7 cellular contexts compared by ENCODE assay signal in genomic region chr14:106474362-106475028, GRCh38.
DNase-seq lines count a peak whose midpoint lies in the region; ATAC-seq, FAIRE-seq and TF ChIP-seq lines count a peak whose summit lies in the region.
"Not testable (repeated sequence)": the region's sequence is repeated elsewhere in the genome, so short reads cannot be mapped to it uniquely, and the experiment has no call there.

No MANE protein-coding gene starts in this region.

- peak overlapping the region; percentile 73 for H3K9ac ChIP-seq in Loucy (ENCODE audit: low read depth, low read length, poor library complexity, severe bottlenecking)

- not testable (repeated sequence) for DNase-seq in GM12891 (ENCODE audit: insufficient read length, low spot score); activated CD4-positive, alpha-beta T cell treated with anti-CD3 and anti-CD28 coated beads, Interleukin-2, amount 10 ng/mL, durations not matched to agents 24 days and 14 days; activated T-helper 1 cell treated with anti-CD3 and anti-CD28 coated beads, Interleukin-12 subunit alpha, Interleukin-12 subunit beta, Interleukin-2, Interleukin-4 antibody, amounts not matched to agents 30 ng/mL and 10 ng/mL and 1 ng/mL, durations not matched to agents 14 hours and 24 hours and 36 hours (ENCODE audit: low spot score); activated naive CD8-positive, alpha-beta T cell treated with anti-CD3 and anti-CD28 coated beads, Interleukin-2, amount 50 U/mL, for 24 hours; stimulated activated effector memory CD8-positive, alpha-beta T cell treated with anti-CD3 and anti-CD28 coated beads, Interleukin-12 subunit alpha, Interleukin-12 subunit beta, amount 100 ng/mL, for 72 hours (ENCODE audit: low spot score in 2 of 2)
- DNase-seq in GM20000 (ENCODE audit: low spot score): peak; percentile 29

- not testable (repeated sequence) for H3K27me3 Mint-ChIP-seq in activated CD4-positive, alpha-beta T cell treated with anti-CD3 and anti-CD28 coated beads, Interleukin-2, amount 10 ng/mL, durations not matched to agents 24 days and 14 days; activated T-helper 1 cell treated with anti-CD3 and anti-CD28 coated beads, Interleukin-12 subunit alpha, Interleukin-12 subunit beta, Interleukin-2, Interleukin-4 antibody, amounts not matched to agents 30 ng/mL and 10 ng/mL and 1 ng/mL, durations not matched to agents 14 hours and 24 hours and 36 hours (ENCODE audit: insufficient read depth); activated naive CD8-positive, alpha-beta T cell treated with anti-CD3 and anti-CD28 coated beads, Interleukin-2, amount 50 U/mL, for 24 hours

- not testable (repeated sequence) for TF ChIP-seq CTCF in GM20000 (IDR thresholded peaks at IDR 0.05; ENCODE audit: extremely low read depth, missing control alignments); Loucy (conservative IDR thresholded peaks at IDR 0.05; ENCODE audit: low read length)

- H4K20me1 ChIP-seq in Loucy (ENCODE audit: insufficient read depth, low read length, poor library complexity, severe bottlenecking): not testable (repeated sequence)

- H3K9me3 ChIP-seq in Loucy (ENCODE audit: insufficient read depth, low read depth, low read length): not testable (repeated sequence)

- H2AFZ ChIP-seq in Loucy (ENCODE audit: low read length): not testable (repeated sequence)

- TF ChIP-seq POLR2A in GM12891 (IDR thresholded peaks at IDR 0.05; ENCODE audit: low read depth, low read length): not testable (repeated sequence)

- not testable (repeated sequence) for H3K9me2 ChIP-seq in Loucy (replicated peaks; ENCODE audit: low read depth, low read length)

- H3K36me3 Mint-ChIP-seq in activated CD4-positive, alpha-beta T cell treated with anti-CD3 and anti-CD28 coated beads, Interleukin-2, amount 10 ng/mL, durations not matched to agents 24 days and 14 days (ENCODE audit: low read depth); activated T-helper 1 cell treated with anti-CD3 and anti-CD28 coated beads, Interleukin-12 subunit alpha, Interleukin-12 subunit beta, Interleukin-2, Interleukin-4 antibody, amounts not matched to agents 30 ng/mL and 10 ng/mL and 1 ng/mL, durations not matched to agents 14 hours and 24 hours and 36 hours (ENCODE audit: low read depth); activated naive CD8-positive, alpha-beta T cell treated with anti-CD3 and anti-CD28 coated beads, Interleukin-2, amount 50 U/mL, for 24 hours (ENCODE audit: low read depth); stimulated activated effector memory CD8-positive, alpha-beta T cell treated with anti-CD3 and anti-CD28 coated beads, Interleukin-12 subunit alpha, Interleukin-12 subunit beta, amount 100 ng/mL, for 72 hours: not testable (repeated sequence)

- peak overlapping the region; percentile 67 for H3K4me3 ChIP-seq in Loucy (ENCODE audit: low read length, poor library complexity, severe bottlenecking)

- H3K36me3 ChIP-seq in Loucy (ENCODE audit: insufficient read depth, low read length): not testable (repeated sequence)

- H3K9me3 Mint-ChIP-seq in activated CD4-positive, alpha-beta T cell treated with anti-CD3 and anti-CD28 coated beads, Interleukin-2, amount 10 ng/mL, durations not matched to agents 24 days and 14 days; activated T-helper 1 cell treated with anti-CD3 and anti-CD28 coated beads, Interleukin-12 subunit alpha, Interleukin-12 subunit beta, Interleukin-2, Interleukin-4 antibody, amounts not matched to agents 30 ng/mL and 10 ng/mL and 1 ng/mL, durations not matched to agents 14 hours and 24 hours and 36 hours; activated naive CD8-positive, alpha-beta T cell treated with anti-CD3 and anti-CD28 coated beads, Interleukin-2, amount 50 U/mL, for 24 hours; stimulated activated effector memory CD8-positive, alpha-beta T cell treated with anti-CD3 and anti-CD28 coated beads, Interleukin-12 subunit alpha, Interleukin-12 subunit beta, amount 100 ng/mL, for 72 hours: not testable (repeated sequence)

- peak overlapping the region; percentile 79 for H3K27ac Mint-ChIP-seq in activated CD4-positive, alpha-beta T cell treated with anti-CD3 and anti-CD28 coated beads, Interleukin-2, amount 10 ng/mL, durations not matched to agents 24 days and 14 days
- H3K27ac Mint-ChIP-seq in activated T-helper 1 cell treated with anti-CD3 and anti-CD28 coated beads, Interleukin-12 subunit alpha, Interleukin-12 subunit beta, Interleukin-2, Interleukin-4 antibody, amounts not matched to agents 30 ng/mL and 10 ng/mL and 1 ng/mL, durations not matched to agents 14 hours and 24 hours and 36 hours: peak overlapping the region; percentile 5
- peak overlapping the region; percentile 67 for H3K27ac Mint-ChIP-seq in activated naive CD8-positive, alpha-beta T cell treated with anti-CD3 and anti-CD28 coated beads, Interleukin-2, amount 50 U/mL, for 24 hours
- H3K27ac Mint-ChIP-seq in stimulated activated effector memory CD8-positive, alpha-beta T cell treated with anti-CD3 and anti-CD28 coated beads, Interleukin-12 subunit alpha, Interleukin-12 subunit beta, amount 100 ng/mL, for 72 hours: peak overlapping the region; percentile 67

- H3K4me1 Mint-ChIP-seq in activated CD4-positive, alpha-beta T cell treated with anti-CD3 and anti-CD28 coated beads, Interleukin-2, amount 10 ng/mL, durations not matched to agents 24 days and 14 days: peaks cover 17% of the 10 kb centered on the region
- H3K4me1 Mint-ChIP-seq in activated T-helper 1 cell treated with anti-CD3 and anti-CD28 coated beads, Interleukin-12 subunit alpha, Interleukin-12 subunit beta, Interleukin-2, Interleukin-4 antibody, amounts not matched to agents 30 ng/mL and 10 ng/mL and 1 ng/mL, durations not matched to agents 14 hours and 24 hours and 36 hours (ENCODE audit: low read depth): peaks cover 16% of the 10 kb centered on the region
- peaks cover 18% of the 10 kb centered on the region for H3K4me1 Mint-ChIP-seq in activated naive CD8-positive, alpha-beta T cell treated with anti-CD3 and anti-CD28 coated beads, Interleukin-2, amount 50 U/mL, for 24 hours
- peaks cover 22% of the 10 kb centered on the region for H3K4me1 Mint-ChIP-seq in stimulated activated effector memory CD8-positive, alpha-beta T cell treated with anti-CD3 and anti-CD28 coated beads, Interleukin-12 subunit alpha, Interleukin-12 subunit beta, amount 100 ng/mL, for 72 hours

- peaks cover 37% of the 10 kb centered on the region for H3K4me1 ChIP-seq in Loucy (ENCODE audit: insufficient read depth, low read length, poor library complexity, severe bottlenecking)

- intact Hi-C loops in activated CD4-positive, alpha-beta T cell treated with anti-CD3 and anti-CD28 coated beads, Interleukin-2, amount 10 ng/mL, durations not matched to agents 24 days and 14 days (cut with micrococcal nuclease): loop anchor here (5.0 kb wide), 1 partner anchor 33 kb away; no protein-coding TSS in a partner anchor
- intact Hi-C loops in activated T-helper 1 cell treated with anti-CD3 and anti-CD28 coated beads, Interleukin-12 subunit alpha, Interleukin-12 subunit beta, Interleukin-2, Interleukin-4 antibody, amounts not matched to agents 30 ng/mL and 10 ng/mL and 1 ng/mL, durations not matched to agents 14 hours and 24 hours and 36 hours (cut with micrococcal nuclease): not testable (repeated sequence)

- FAIRE-seq in GM12891 (lab: Jason Lieb, UNC): not testable (repeated sequence)

- not testable (repeated sequence) for H3K27me3 ChIP-seq in Loucy (ENCODE audit: insufficient read depth, low read length, poor library complexity, severe bottlenecking)

- H3K4me3 Mint-ChIP-seq in activated CD4-positive, alpha-beta T cell treated with anti-CD3 and anti-CD28 coated beads, Interleukin-2, amount 10 ng/mL, durations not matched to agents 24 days and 14 days: peak overlapping the region; percentile 30
- not testable (repeated sequence) for H3K4me3 Mint-ChIP-seq in activated T-helper 1 cell treated with anti-CD3 and anti-CD28 coated beads, Interleukin-12 subunit alpha, Interleukin-12 subunit beta, Interleukin-2, Interleukin-4 antibody, amounts not matched to agents 30 ng/mL and 10 ng/mL and 1 ng/mL, durations not matched to agents 14 hours and 24 hours and 36 hours; activated naive CD8-positive, alpha-beta T cell treated with anti-CD3 and anti-CD28 coated beads, Interleukin-2, amount 50 U/mL, for 24 hours; stimulated activated effector memory CD8-positive, alpha-beta T cell treated with anti-CD3 and anti-CD28 coated beads, Interleukin-12 subunit alpha, Interleukin-12 subunit beta, amount 100 ng/mL, for 72 hours

- peak; percentile 81 for ATAC-seq in activated naive CD8-positive, alpha-beta T cell treated with anti-CD3 and anti-CD28 coated beads, Interleukin-2, amount 50 U/mL, for 24 hours
- ATAC-seq in stimulated activated effector memory CD8-positive, alpha-beta T cell treated with anti-CD3 and anti-CD28 coated beads, Interleukin-12 subunit alpha, Interleukin-12 subunit beta, amount 100 ng/mL, for 72 hours: peak; percentile 90

- H3K4me2 ChIP-seq in Loucy (ENCODE audit: low read depth, low read length, poor library complexity, severe bottlenecking): peak overlapping the region; percentile 77

- H3K79me2 ChIP-seq in Loucy (ENCODE audit: insufficient read depth, low read length): peaks cover 57% of the 10 kb centered on the region

- H3F3A ChIP-seq in Loucy (ENCODE audit: low read depth): not testable (repeated sequence)

TF ChIP-seq in GM12891, 5 proteins besides CTCF, POLR2A, EP300 and RAD21:
- peak; percentile 79 for TF ChIP-seq SPI1 (IDR thresholded peaks at IDR 0.05; ENCODE audit: low read depth, low read length)

Comparison
In these comparisons a context has a peak if more than half of its experiments do, and no peak if none do; other contexts are left out.
1. H3K27ac Mint-ChIP-seq: peak in every context shown above with its lines; median percentile 79 in activated CD4-positive, alpha-beta T cell treated with anti-CD3 and anti-CD28 coated beads, Interleukin-2, amount 10 ng/mL, durations not matched to agents 24 days and 14 days; 67 in activated naive CD8-positive, alpha-beta T cell treated with anti-CD3 and anti-CD28 coated beads, Interleukin-2, amount 50 U/mL, for 24 hours; 67 in stimulated activated effector memory CD8-positive, alpha-beta T cell treated with anti-CD3 and anti-CD28 coated beads, Interleukin-12 subunit alpha, Interleukin-12 subunit beta, amount 100 ng/mL, for 72 hours; 5 in activated T-helper 1 cell treated with anti-CD3 and anti-CD28 coated beads, Interleukin-12 subunit alpha, Interleukin-12 subunit beta, Interleukin-2, Interleukin-4 antibody, amounts not matched to agents 30 ng/mL and 10 ng/mL and 1 ng/mL, durations not matched to agents 14 hours and 24 hours and 36 hours.